Comparison of ENCODE assay signal across 8 cellular contexts in the genomic region with DNA sequence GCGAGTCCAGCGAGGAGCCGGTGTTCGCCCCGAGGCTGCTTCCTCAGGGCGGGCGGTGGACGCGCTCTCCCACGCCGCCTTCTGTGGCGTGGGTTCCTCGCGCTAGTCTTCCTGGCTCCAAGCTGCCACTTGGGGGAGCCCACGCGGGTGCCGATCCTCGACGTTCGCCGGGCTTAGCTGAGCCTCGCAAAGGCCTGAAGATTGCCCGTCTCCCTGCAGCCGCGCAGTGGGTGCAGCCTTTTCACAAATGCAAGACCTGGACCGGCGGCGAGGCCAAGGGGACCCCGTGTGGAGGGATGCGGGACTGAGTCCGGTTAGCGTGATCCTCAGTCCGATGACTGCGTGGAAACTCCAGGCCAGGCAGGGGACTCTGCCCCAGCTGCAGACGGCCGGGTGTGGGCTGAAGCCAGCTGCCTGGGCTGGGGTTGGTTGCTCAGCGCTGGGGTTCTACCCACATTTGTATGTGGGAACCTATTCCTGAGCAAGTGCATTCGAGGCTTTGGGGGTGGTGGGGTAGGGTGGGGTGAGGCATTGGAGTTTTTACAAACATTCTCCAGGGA. TPM values are rescaled to one million over a fixed set of nuclear protein-coding genes. Genes with fewer than 3 reads are reported as not detected.
DNase-seq lines count a peak whose midpoint lies in the region; ATAC-seq, FAIRE-seq and TF ChIP-seq lines count a peak whose summit lies in the region.

No MANE protein-coding gene starts in this region.

- no peak for TF ChIP-seq EP300 in esophagus muscularis mucosa (IDR thresholded peaks at IDR 0.05)

- DNase-seq in AG09319 (ENCODE audit: extremely low read depth, low read depth) (no peak), T-helper 1 cell (peak in 4 of 5 donors; percentile 72 to 78 (median 77)), esophagus muscularis mucosa (ENCODE audit: extremely low spot score) (no peak), pancreas (peak in 2 of 6 donors; percentile 78 to 92), inferior parietal cortex (ENCODE audit: extremely low spot score) (no peak)

- peak overlapping the region; percentile 70 to 96 (median 82) for H3K4me3 ChIP-seq in esophagus muscularis mucosa
- H3K4me3 ChIP-seq in pancreas, result peak overlapping the region; percentile 22 to 81 (median 62)

- H3K36me3 ChIP-seq in esophagus muscularis mucosa (no peaks in the 10 kb centered on the region), pancreas (no peaks in the 10 kb centered on the region)

- peak; percentile 35 for TF ChIP-seq CTCF in AG09319 (IDR thresholded peaks at IDR 0.05; ENCODE audit: low read depth, low read length)
- TF ChIP-seq CTCF in GM12873 (IDR thresholded peaks at IDR 0.05; ENCODE audit: insufficient read depth, low read depth, low read length, missing control alignments), result peak; percentile 41
- peak in 2 of 3 experiments; percentile 46 to 55 for TF ChIP-seq CTCF in esophagus muscularis mucosa (IDR thresholded peaks at IDR 0.05)
- TF ChIP-seq CTCF in pancreas (IDR thresholded peaks at IDR 0.05), result no peak

- TF ChIP-seq POLR2A in esophagus muscularis mucosa (IDR thresholded peaks at IDR 0.05; ENCODE audit: low read depth), result no peak
- no peak for TF ChIP-seq POLR2A in GM18505 (IDR thresholded peaks at IDR 0.05; ENCODE audit: borderline replicate concordance, extremely low read depth, insufficient read depth, insufficient read length)

- intact Hi-C loops in esophagus muscularis mucosa (cut with DNase I), result loop anchor here (5.0 kb wide), 2 partner anchors 125 to 195 kb away; a partner anchor contains a TSS
- intact Hi-C loops in pancreas (cut with DNase I), result no loop called here

- ATAC-seq in HG03432 (IDR thresholded peaks at IDR 0.05; ENCODE audit: unreplicated experiment) (peak; percentile 23), pancreas (peak; percentile 30 to 44 (median 38)), GM18505 (IDR thresholded peaks at IDR 0.05; ENCODE audit: unreplicated experiment) (no peak)

- H3K27me3 ChIP-seq in esophagus muscularis mucosa (no peaks in the 10 kb centered on the region), pancreas (no peaks in the 10 kb centered on the region)

- H3K4me1 ChIP-seq in esophagus muscularis mucosa, result peaks cover 24 to 46% (median 32%) of the 10 kb centered on the region in 4 donors
- H3K4me1 ChIP-seq in pancreas, result peaks cover 0 to 17% (median 0%) of the 10 kb centered on the region in 3 donors

- WGBS in esophagus muscularis mucosa, result no CpG with 5 or more reads among the region's 38 CpGs
- 0 to 1% methylated on average over 38 of the region's 38 CpGs for WGBS in pancreas, 2 donors

- peak overlapping the region; percentile 88 to 96 (median 92) for H3K27ac ChIP-seq in esophagus muscularis mucosa (replicated peaks in 1 of 4)
- peak overlapping the region; percentile 89 to 96 (median 94) for H3K27ac ChIP-seq in pancreas

- H3K9me3 ChIP-seq in esophagus muscularis mucosa, result no peaks in the 10 kb centered on the region
- no peaks in the 10 kb centered on the region for H3K9me3 ChIP-seq in pancreas

- no peak for FAIRE-seq in pancreas (lab: Jason Lieb, UNC)

RNA-seq across cellular contexts. Expression of a gene that starts 16.6 kb away (rescaled TPM):
- 10 to 100 TPM; 34.5 to 76.7 (median 62.6) TPM for total RNA-seq in esophagus muscularis mucosa
- total RNA-seq in pancreas, result 10 to 100 TPM in 5 of 6 donors, 1 to 10 TPM in 1; 7.2 to 21.0 (median 13.2) TPM
- 10 to 100 TPM in 1 of 2 donors, 1 to 10 TPM in 1; 9.2 to 18.9 TPM for polyA plus RNA-seq in pancreas

RNA-seq across cellular contexts. Expression of a gene that starts 45.6 kb away (rescaled TPM):
- total RNA-seq in esophagus muscularis mucosa, result not detected
- total RNA-seq in pancreas, result not detected
- polyA plus RNA-seq in pancreas, result not detected

RNA-seq across cellular contexts. Expression of a gene that starts 48.2 kb away (rescaled TPM):
- total RNA-seq in esophagus muscularis mucosa, result not detected
- total RNA-seq in pancreas, result under 1 TPM in 1 of 6 donors, not detected in 5; 0.38 TPM
- polyA plus RNA-seq in pancreas, result 1 to 10 TPM in 1 of 2 donors, under 1 TPM in 1; 0.28 to 1.3 TPM

Comparison
In these comparisons a context has a peak if more than half of its experiments do, and no peak if none do; other contexts are left out.
1. DNase-seq: peak in T-helper 1 cell (4 of 5); none in AG09319 (single experiment), esophagus muscularis mucosa (single experiment) and inferior parietal cortex (single experiment).
2. CTCF ChIP-seq: peak in AG09319 (single experiment), GM12873 (single experiment) and esophagus muscularis mucosa (2 of 3); none in pancreas (0 of 4).